18 cellular contexts compared by ENCODE assay signal in genomic region chr2:189500456-189501160, GRCh38.
"Had no signal": no experiment of that assay in that cellular context is flagged by ENCODE, and none has a peak within 500 bp of the region (broad histone marks: within the 10 kb centered on the region; RNA-seq: fewer than 3 reads in every experiment).

No MANE protein-coding gene starts in this region.

- H3K9me3 ChIP-seq: heart right ventricle, transverse colon had no signal

- ATAC-seq: activated CD8-positive, alpha-beta T cell treated with anti-CD3 and anti-CD28 coated beads, Interleukin-2, amount 10 ng/mL, durations not matched to agents 7 days and 5 days; activated T-cell treated with anti-CD3 and anti-CD28 coated beads, Interleukin-2, amount 50 U/mL, for 72 hours; heart right ventricle; left lobe of liver; naive thymus-derived CD8-positive, alpha-beta T cell; T-helper 17 cell had no signal

- H3K27me3 ChIP-seq: heart right ventricle, transverse colon had no signal

- H3K36me3 ChIP-seq: heart right ventricle, transverse colon had no signal

- DNase-seq: activated CD4-positive, alpha-beta T cell treated with anti-CD3 and anti-CD28 coated beads for 4 hours; activated CD8-positive, alpha-beta memory T cell treated with anti-CD3 and anti-CD28 coated beads, Interleukin-2, amount 50 U/mL, for 4 hours; activated CD8-positive, alpha-beta T cell treated with anti-CD3 and anti-CD28 coated beads, Interleukin-2, amount 10 ng/mL, durations not matched to agents 7 days and 5 days; activated gamma-delta T cell; activated T-cell treated with anti-CD3 and anti-CD28 coated beads, Interleukin-2, amount 50 U/mL, for 72 hours; cortex of kidney; effector CD8-positive, alpha-beta T cell; foreskin melanocyte; heart right ventricle; islet precursor cell; naive thymus-derived CD8-positive, alpha-beta T cell; stimulated activated CD4-positive, alpha-beta T cell treated with anti-CD3 and anti-CD28 coated beads, Interleukin-4, amount 100 ng/mL, for 24 hours; stimulated activated naive CD4-positive, alpha-beta T cell; substantia nigra; T-helper 17 cell; transverse colon had no signal

- H3K79me2 ChIP-seq: parathyroid adenoma had no signal

- H3K4me3 ChIP-seq: heart right ventricle, transverse colon had no signal

- H3K27ac ChIP-seq: heart right ventricle, parathyroid adenoma, transverse colon had no signal

- H3K4me1 ChIP-seq: parathyroid adenoma had no signal

- H2AFZ ChIP-seq: parathyroid adenoma had no signal
